Comparison of ENCODE assay signal across 25 cellular contexts in the genomic region with DNA sequence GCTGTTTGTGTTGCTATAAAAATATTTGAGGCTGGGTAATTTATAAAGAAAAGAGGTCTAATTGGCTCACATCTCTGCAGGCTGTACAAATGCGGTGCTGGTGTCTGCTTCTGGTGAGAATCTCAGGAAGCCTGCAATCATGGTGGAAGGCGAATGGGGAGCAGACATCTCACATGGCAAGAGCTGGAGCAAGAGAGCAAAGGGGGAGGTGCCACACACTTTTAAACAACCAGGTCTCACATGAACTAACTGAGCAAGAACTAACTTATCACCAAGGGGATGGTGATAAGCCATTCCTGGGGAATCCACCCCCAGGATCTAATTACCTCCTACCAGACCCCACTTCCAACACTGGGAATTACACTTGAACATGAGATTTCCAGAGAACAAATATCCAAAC.
"Had no signal": no experiment of that assay in that cellular context is flagged by ENCODE, and none has a peak within 500 bp of the region (broad histone marks: within the 10 kb centered on the region; RNA-seq: fewer than 3 reads in every experiment).

No MANE protein-coding gene starts in this region.

- H3K27me3 Mint-ChIP-seq: naive thymus-derived CD8-positive, alpha-beta T cell; stimulated activated naive CD8-positive, alpha-beta T cell treated with anti-CD3 and anti-CD28 coated beads, Interleukin-15, Interleukin-2, amounts not matched to agents 100 ng/mL and 50 ng/mL, for 24 hours had no signal

- ATAC-seq: naive thymus-derived CD8-positive, alpha-beta T cell; pancreas; right lobe of liver; stimulated activated effector memory CD8-positive, alpha-beta T cell treated with anti-CD3 and anti-CD28 coated beads, Interleukin-12 subunit alpha, Interleukin-12 subunit beta, amount 100 ng/mL, for 72 hours; upper lobe of right lung had no signal

- H3K9me3 ChIP-seq: pancreas, right atrium auricular region, right lobe of liver, thoracic aorta, upper lobe of right lung had no signal

- H3K4me3 Mint-ChIP-seq: naive thymus-derived CD8-positive, alpha-beta T cell; nephron; neural crest cell; stimulated activated effector memory CD8-positive, alpha-beta T cell treated with anti-CD3 and anti-CD28 coated beads, Interleukin-12 subunit alpha, Interleukin-12 subunit beta, amount 100 ng/mL, for 72 hours; stimulated activated naive CD8-positive, alpha-beta T cell treated with anti-CD3 and anti-CD28 coated beads, Interleukin-15, Interleukin-2, amounts not matched to agents 100 ng/mL and 50 ng/mL, for 24 hours had no signal

- H3K27ac ChIP-seq: left ventricle myocardium inferior, pancreas, right atrium auricular region, right lobe of liver, skin epidermis, suprapubic skin, thoracic aorta, tibial artery, upper lobe of right lung had no signal

- H3K27me3 ChIP-seq: pancreas, right atrium auricular region, right lobe of liver, suprapubic skin, tibial artery, upper lobe of right lung had no signal

- H3K36me3 Mint-ChIP-seq: naive thymus-derived CD8-positive, alpha-beta T cell; stimulated activated effector memory CD8-positive, alpha-beta T cell treated with anti-CD3 and anti-CD28 coated beads, Interleukin-12 subunit alpha, Interleukin-12 subunit beta, amount 100 ng/mL, for 72 hours had no signal

- H3K4me1 Mint-ChIP-seq: naive thymus-derived CD8-positive, alpha-beta T cell; nephron; neural crest cell; stimulated activated effector memory CD8-positive, alpha-beta T cell treated with anti-CD3 and anti-CD28 coated beads, Interleukin-12 subunit alpha, Interleukin-12 subunit beta, amount 100 ng/mL, for 72 hours had no signal

- H3K4me3 ChIP-seq: left ventricle myocardium inferior, lung, pancreas, right atrium auricular region, right lobe of liver, skin epidermis, suprapubic skin, thoracic aorta, tibial artery, upper lobe of right lung had no signal

- H3K27ac Mint-ChIP-seq: naive thymus-derived CD8-positive, alpha-beta T cell; nephron; stimulated activated effector memory CD8-positive, alpha-beta T cell treated with anti-CD3 and anti-CD28 coated beads, Interleukin-12 subunit alpha, Interleukin-12 subunit beta, amount 100 ng/mL, for 72 hours; stimulated activated naive CD8-positive, alpha-beta T cell treated with anti-CD3 and anti-CD28 coated beads, Interleukin-15, Interleukin-2, amounts not matched to agents 100 ng/mL and 50 ng/mL, for 24 hours had no signal

- H3K4me1 ChIP-seq: left ventricle myocardium inferior, pancreas, right atrium auricular region, right lobe of liver, suprapubic skin, tibial artery, upper lobe of right lung had no signal

- H3K36me3 ChIP-seq: left ventricle myocardium inferior, pancreas, right atrium auricular region, right lobe of liver, suprapubic skin, thoracic aorta, tibial artery, upper lobe of right lung had no signal

- DNase-seq: head of caudate nucleus; hippocampal formation; islet precursor cell; left ventricle myocardium inferior; naive thymus-derived CD8-positive, alpha-beta T cell; nucleus accumbens; pancreas; posterior cingulate gyrus; right lobe of liver; stimulated activated CD4-positive, alpha-beta T cell treated with anti-CD3 and anti-CD28 coated beads, Interleukin-12 subunit alpha, Interleukin-12 subunit beta, amount 100 ng/mL, for 4 hours; stimulated activated CD4-positive, alpha-beta T cell treated with anti-CD3 and anti-CD28 coated beads, Interleukin-15, amount 100 ng/mL, for 24 hours; stimulated activated CD4-positive, alpha-beta T cell treated with anti-CD3 and anti-CD28 coated beads, Interleukin-4, amount 100 ng/mL, for 24 hours; stimulated activated naive CD4-positive, alpha-beta T cell; tibial artery; trophoblast cell; upper lobe of right lung had no signal

- H3K9me3 Mint-ChIP-seq: neural crest cell had no signal
